ENCODE assay signal across 16 cellular contexts in the genomic region with DNA sequence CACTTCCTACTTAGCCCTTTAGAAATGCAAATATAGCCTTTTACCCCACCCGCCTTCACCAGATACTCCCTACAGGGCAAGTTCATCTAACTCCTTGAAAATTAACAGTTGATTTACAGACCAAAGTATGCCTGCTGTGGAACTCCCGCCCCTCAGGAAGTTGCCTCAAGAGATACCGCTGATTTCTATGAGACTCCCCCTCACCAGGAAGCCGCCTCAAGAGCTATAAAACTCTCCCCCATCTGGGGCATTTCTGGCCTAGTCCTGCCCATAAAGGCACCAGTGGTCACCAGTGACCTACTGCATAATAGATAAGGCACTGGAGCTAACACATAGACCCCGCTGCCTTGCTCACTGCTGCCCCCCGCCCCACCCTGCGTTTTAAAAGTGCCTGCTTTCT.
A peak's percentile ranks its signal among the peaks of the same experiment; 100 is the strongest.
DNase-seq lines count a peak whose midpoint lies in the region; ATAC-seq and TF ChIP-seq lines count a peak whose summit lies in the region.
"Had no signal": no experiment of that assay in that cellular context is flagged by ENCODE, and none has a peak within 500 bp of the region (broad histone marks: within the 10 kb centered on the region; RNA-seq: fewer than 3 reads in every experiment).

No MANE protein-coding gene starts in this region.

- DNase-seq in MV-4-11 (lab: John Stamatoyannopoulos, UW) (peak; percentile 25), nephron progenitor cell (peak; percentile 21), erythroblast (lab: John Stamatoyannopoulos, UW) (no peak), superior temporal gyrus (ENCODE audit: extremely low spot score) (no peak), activated gamma-delta T cell (lab: John Stamatoyannopoulos, UW) (no peak)
- peak; percentile 7 for DNase-seq in activated naive CD8-positive, alpha-beta T cell treated with anti-CD3 and anti-CD28 coated beads, Interleukin-2, amount 50 U/mL, for 24 hours
- DNase-seq: Caco-2; H7; heart right ventricle; lower lobe of right lung; NCI-H510A treated with DMSO at 0.1 percent for 48 hours; stimulated activated CD4-positive, alpha-beta T cell treated with anti-CD3 and anti-CD28 coated beads, Interleukin-12 subunit alpha, Interleukin-12 subunit beta, amount 100 ng/mL, for 4 hours; T-helper 9 cell had no signal

- H3K9me3 ChIP-seq in HEK293 (ENCODE audit: control insufficient read depth, insufficient read depth, low read depth, low read length) = no peaks in the 10 kb centered on the region
- H3K9me3 ChIP-seq: Caco-2, heart right ventricle, lower lobe of right lung had no signal

- H3K4me3 Mint-ChIP-seq in activated naive CD8-positive, alpha-beta T cell treated with anti-CD3 and anti-CD28 coated beads, Interleukin-2, amount 50 U/mL, for 24 hours = no peak overlapping the region
- H3K4me3 Mint-ChIP-seq in nephron progenitor cell = peak overlapping the region; percentile 20
- H3K4me3 Mint-ChIP-seq in activated T-helper 17 cell treated with anti-CD3 and anti-CD28 coated beads, Interleukin-2, amount 50 U/mL, for 72 hours = no peak overlapping the region
- H3K4me3 Mint-ChIP-seq: activated naive CD4-positive, alpha-beta T cell treated with anti-CD3 and anti-CD28 coated beads, Interleukin-2, amount 50 U/mL, for 24 hours had no signal

- H3K36me3 Mint-ChIP-seq in activated naive CD8-positive, alpha-beta T cell treated with anti-CD3 and anti-CD28 coated beads, Interleukin-2, amount 50 U/mL, for 24 hours (ENCODE audit: low read depth) = no peaks in the 10 kb centered on the region
- H3K36me3 Mint-ChIP-seq in nephron progenitor cell (ENCODE audit: low read depth) = peaks cover 4% of the 10 kb centered on the region
- no peaks in the 10 kb centered on the region for H3K36me3 Mint-ChIP-seq in activated T-helper 17 cell treated with anti-CD3 and anti-CD28 coated beads, Interleukin-2, amount 50 U/mL, for 72 hours (ENCODE audit: low read depth)
- H3K36me3 Mint-ChIP-seq: activated naive CD4-positive, alpha-beta T cell treated with anti-CD3 and anti-CD28 coated beads, Interleukin-2, amount 50 U/mL, for 24 hours had no signal

- TF ChIP-seq POLR2A in erythroblast (IDR thresholded peaks at IDR 0.05; ENCODE audit: low read length) = no peak

- TF ChIP-seq CTCF in HEK293 (tag by site-specific recombination; IDR thresholded peaks at IDR 0.05) (no peak), nephron progenitor cell (IDR thresholded peaks at IDR 0.05) (no peak)

- no peak overlapping the region for H3K27ac ChIP-seq in HEK293 (ENCODE audit: extremely low read depth, low read depth, low read length)
- H3K27ac ChIP-seq: heart right ventricle, lower lobe of right lung had no signal

- ATAC-seq in activated naive CD8-positive, alpha-beta T cell treated with anti-CD3 and anti-CD28 coated beads, Interleukin-2, amount 50 U/mL, for 24 hours = no peak
- no peak for ATAC-seq in activated T-helper 17 cell treated with anti-CD3 and anti-CD28 coated beads, Interleukin-2, amount 50 U/mL, for 72 hours (replicated peaks)
- ATAC-seq: heart right ventricle, lower lobe of right lung had no signal

- peaks cover 2% of the 10 kb centered on the region; the same call in 1 of the 2 replicates for H3K4me1 ChIP-seq in HEK293 (ENCODE audit: control insufficient read depth, insufficient read depth, low read length)
- H3K4me1 ChIP-seq: lower lobe of right lung had no signal

- H3K4me1 Mint-ChIP-seq in activated naive CD8-positive, alpha-beta T cell treated with anti-CD3 and anti-CD28 coated beads, Interleukin-2, amount 50 U/mL, for 24 hours = peaks cover 21% of the 10 kb centered on the region
- H3K4me1 Mint-ChIP-seq in nephron progenitor cell = peaks cover 30% of the 10 kb centered on the region
- peaks cover 9% of the 10 kb centered on the region for H3K4me1 Mint-ChIP-seq in activated T-helper 17 cell treated with anti-CD3 and anti-CD28 coated beads, Interleukin-2, amount 50 U/mL, for 72 hours

- no peaks in the 10 kb centered on the region for H3K36me3 ChIP-seq in HEK293 (ENCODE audit: control insufficient read depth in 2 of 2, insufficient read depth in 1 of 2, low read length in 2 of 2)
- H3K36me3 ChIP-seq: heart right ventricle, lower lobe of right lung had no signal

- CTCF ChIA-PET in HEK293 (lab: Yijun Ruan, JAX) = interaction anchor here (0.6 to 0.7 kb wide), 2 partner anchors 23 to 495 kb away, joined by 3 read pairs; no protein-coding TSS in a partner anchor

- H3K4me3 ChIP-seq in HEK293 (ENCODE audit: low read depth, low read length) = no peak overlapping the region
- H3K4me3 ChIP-seq: heart right ventricle, lower lobe of right lung had no signal

- POLR2A ChIA-PET in HEK293 (lab: Yijun Ruan, JAX) = no interaction called here

- no peak overlapping the region for H3K27ac Mint-ChIP-seq in activated naive CD8-positive, alpha-beta T cell treated with anti-CD3 and anti-CD28 coated beads, Interleukin-2, amount 50 U/mL, for 24 hours
- peak overlapping the region; percentile 71 for H3K27ac Mint-ChIP-seq in nephron progenitor cell
- no peak overlapping the region for H3K27ac Mint-ChIP-seq in activated T-helper 17 cell treated with anti-CD3 and anti-CD28 coated beads, Interleukin-2, amount 50 U/mL, for 72 hours
- H3K27ac Mint-ChIP-seq: activated naive CD4-positive, alpha-beta T cell treated with anti-CD3 and anti-CD28 coated beads, Interleukin-2, amount 50 U/mL, for 24 hours had no signal

- H3K9me3 Mint-ChIP-seq in activated naive CD8-positive, alpha-beta T cell treated with anti-CD3 and anti-CD28 coated beads, Interleukin-2, amount 50 U/mL, for 24 hours = no peaks in the 10 kb centered on the region
- H3K9me3 Mint-ChIP-seq in nephron progenitor cell = peaks cover 4% of the 10 kb centered on the region
- no peaks in the 10 kb centered on the region for H3K9me3 Mint-ChIP-seq in activated T-helper 17 cell treated with anti-CD3 and anti-CD28 coated beads, Interleukin-2, amount 50 U/mL, for 72 hours
- H3K9me3 Mint-ChIP-seq: activated naive CD4-positive, alpha-beta T cell treated with anti-CD3 and anti-CD28 coated beads, Interleukin-2, amount 50 U/mL, for 24 hours had no signal

- no peaks in the 10 kb centered on the region for H3K27me3 Mint-ChIP-seq in activated naive CD8-positive, alpha-beta T cell treated with anti-CD3 and anti-CD28 coated beads, Interleukin-2, amount 50 U/mL, for 24 hours
- no peaks in the 10 kb centered on the region for H3K27me3 Mint-ChIP-seq in nephron progenitor cell (ENCODE audit: low read depth, poor library complexity)
- peaks cover 7% of the 10 kb centered on the region for H3K27me3 Mint-ChIP-seq in activated T-helper 17 cell treated with anti-CD3 and anti-CD28 coated beads, Interleukin-2, amount 50 U/mL, for 72 hours

TF ChIP-seq in HEK293, 187 proteins besides CTCF, POLR2A, EP300 and RAD21:
- TF ChIP-seq ZIC2 (tag by site-specific recombination; IDR thresholded peaks at IDR 0.05) (peak; percentile 95), TCF7L2 (IDR thresholded peaks at IDR 0.05; ENCODE audit: borderline replicate concordance, low read depth, low read length) (no peak), SETDB1 (IDR thresholded peaks at IDR 0.05; ENCODE audit: insufficient read length, low read length) (no peak), ZFP3 (tag by site-specific recombination; IDR thresholded peaks at IDR 0.05; ENCODE audit: low read depth) (no peak), ZNF548 (tag by site-specific recombination; IDR thresholded peaks at IDR 0.05) (no peak)
- TF ChIP-seq, protein P1, sequence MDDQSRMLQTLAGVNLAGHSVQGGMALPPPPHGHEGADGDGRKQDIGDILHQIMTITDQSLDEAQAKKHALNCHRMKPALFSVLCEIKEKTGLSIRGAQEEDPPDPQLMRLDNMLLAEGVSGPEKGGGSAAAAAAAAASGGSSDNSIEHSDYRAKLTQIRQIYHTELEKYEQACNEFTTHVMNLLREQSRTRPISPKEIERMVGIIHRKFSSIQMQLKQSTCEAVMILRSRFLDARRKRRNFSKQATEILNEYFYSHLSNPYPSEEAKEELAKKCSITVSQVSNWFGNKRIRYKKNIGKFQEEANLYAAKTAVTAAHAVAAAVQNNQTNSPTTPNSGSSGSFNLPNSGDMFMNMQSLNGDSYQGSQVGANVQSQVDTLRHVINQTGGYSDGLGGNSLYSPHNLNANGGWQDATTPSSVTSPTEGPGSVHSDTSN (CRISPR knock-in tag; IDR thresholded peaks at IDR 0.05) = no peak

Comparison
In these comparisons a context has a peak if more than half of its experiments do, and no peak if none do; other contexts are left out.
1. DNase-seq: peak in MV-4-11 (single experiment), activated naive CD8-positive, alpha-beta T cell treated with anti-CD3 and anti-CD28 coated beads, Interleukin-2, amount 50 U/mL, for 24 hours (single experiment) and nephron progenitor cell (single experiment); none in erythroblast (0 of 2), superior temporal gyrus (single experiment) and activated gamma-delta T cell (single experiment).